ENCODE assay signal across 8 cellular contexts in genomic region chr3:30112904-30113484, GRCh38.
DNase-seq lines count a peak whose midpoint lies in the region; ATAC-seq and TF ChIP-seq lines count a peak whose summit lies in the region.

No MANE protein-coding gene starts in this region.

- no peak overlapping the region for H3K4me3 ChIP-seq in fibroblast of pulmonary artery (replicated peaks; ENCODE audit: low read depth, low read length)

- no peak for TF ChIP-seq EP300 in Ishikawa (IDR thresholded peaks at IDR 0.05; ENCODE audit: borderline replicate concordance)

- TF ChIP-seq CTCF in fibroblast of pulmonary artery (IDR thresholded peaks at IDR 0.05; ENCODE audit: low read length, missing control alignments) = peak; percentile 54

- CTCF ChIA-PET in HEK293T (lab: Yijun Ruan, JAX) = interaction anchor here (0.8 kb wide), 1 partner anchor 61 kb away, joined by 3 read pairs; no protein-coding TSS in a partner anchor

- TF ChIP-seq RAD21 in Ishikawa (IDR thresholded peaks at IDR 0.05; ENCODE audit: low read depth) = peak; percentile 79

- DNase-seq in ELR (ENCODE audit: low read depth) (peak; percentile 69), SHP77 treated with DMSO at 0.1 percent for 48 hours (lab: John Stamatoyannopoulos, UW) (peak; percentile 63), fibroblast of pulmonary artery (ENCODE audit: low read depth) (peak; percentile 77), pons (ENCODE audit: low spot score) (peak; percentile 82), HEK293T (ENCODE audit: extremely low spot score) (no peak)

- no peak for ATAC-seq in GM18498 (IDR thresholded peaks at IDR 0.05; ENCODE audit: unreplicated experiment)
- ATAC-seq in activated CD4-positive, CD25-positive, alpha-beta regulatory T cell treated with anti-CD3 and anti-CD28 coated beads, Interleukin-2, amount 50 U/mL, for 24 hours = no peak

- POLR2A ChIA-PET in HEK293T (lab: Yijun Ruan, JAX) = no interaction called here

TF ChIP-seq in Ishikawa, 13 proteins besides CTCF, POLR2A, EP300 and RAD21:
- TF ChIP-seq TCF12 (IDR thresholded peaks at IDR 0.05; ENCODE audit: low read depth) (no peak), CEBPB (IDR thresholded peaks at IDR 0.05) (no peak), MAX (IDR thresholded peaks at IDR 0.05) (no peak), YY1 (IDR thresholded peaks at IDR 0.05; ENCODE audit: low read depth) (no peak), FOXM1 (IDR thresholded peaks at IDR 0.05; ENCODE audit: borderline replicate concordance, low read depth) (no peak), EGR1 (IDR thresholded peaks at IDR 0.05) (no peak)

TF ChIP-seq in HEK293T, 16 proteins besides CTCF, POLR2A, EP300 and RAD21:
- TF ChIP-seq CTBP1 (IDR thresholded peaks at IDR 0.05; ENCODE audit: borderline replicate concordance) = no peak
